In the genomic region with DNA sequence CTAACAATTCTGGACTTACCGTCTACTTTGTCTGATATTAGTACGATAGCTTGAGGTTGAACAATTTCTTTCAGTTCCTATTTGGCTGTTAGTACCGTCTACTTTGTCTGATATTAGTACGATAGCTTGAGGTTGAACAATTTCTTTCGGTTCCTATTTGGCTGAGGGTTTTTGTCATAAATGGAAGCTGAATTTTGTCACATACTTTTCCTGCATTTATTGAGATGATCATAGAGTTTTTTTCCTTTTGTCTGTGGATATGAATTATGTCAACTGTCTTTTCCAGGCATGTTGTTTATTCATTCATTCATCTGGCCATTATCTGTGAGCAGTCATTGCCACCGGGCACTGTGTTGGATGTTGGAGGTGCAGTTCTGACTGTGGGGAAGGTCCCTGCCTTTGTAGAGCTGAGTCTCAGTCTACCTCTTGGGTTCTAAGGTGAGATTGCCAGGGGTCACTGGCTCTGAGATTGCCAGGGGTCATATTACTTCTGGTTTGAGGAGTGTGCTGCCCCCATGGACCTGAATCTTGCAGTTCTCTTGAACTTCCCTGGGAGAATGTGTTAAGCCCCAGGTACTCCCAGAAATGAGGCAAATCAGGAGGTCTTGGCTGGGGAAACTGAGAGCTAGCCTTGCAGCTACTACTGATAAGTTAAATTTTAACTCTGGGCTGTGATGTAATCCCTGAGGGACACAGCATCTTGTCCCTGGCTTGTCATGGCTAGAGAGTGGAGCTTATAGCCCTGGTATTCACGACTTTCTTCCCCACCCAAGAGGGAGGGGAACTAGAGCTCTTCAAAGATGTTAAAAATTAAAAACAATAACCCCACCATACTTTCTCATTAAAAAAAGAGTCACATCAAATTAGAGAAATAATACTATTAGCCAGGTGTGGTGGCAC, we compare ENCODE assay signal across 14 cellular contexts.
DNase-seq lines count a peak whose midpoint lies in the region; ATAC-seq and TF ChIP-seq lines count a peak whose summit lies in the region.
"Had no signal": no experiment of that assay in that cellular context is flagged by ENCODE, and none has a peak within 500 bp of the region (broad histone marks: within the 10 kb centered on the region; RNA-seq: fewer than 3 reads in every experiment).

No MANE protein-coding gene starts in this region.

- no peaks in the 10 kb centered on the region for H4K20me1 ChIP-seq in mammary epithelial cell (ENCODE audit: insufficient read depth, low read length)

- H3K9me3 Mint-ChIP-seq in HFFc6 (no peaks in the 10 kb centered on the region), mesothelial cell of epicardium (no peaks in the 10 kb centered on the region)
- H3K9me3 Mint-ChIP-seq: type B pancreatic cell had no signal

- BruUV-seq in mammary epithelial cell (replicated peaks; lab: Mats Ljungman, UMichigan) = no TSS peak

- H3K4me3 ChIP-seq in mammary epithelial cell (replicated peaks in 1 of 3; ENCODE audit: insufficient read depth in 1 of 3, low read depth in 2 of 3, low read length in 3 of 3) (no peak overlapping the region), breast epithelium (no peak overlapping the region), suprapubic skin (no peak overlapping the region), sigmoid colon (no peak overlapping the region)

- ATAC-seq in HG03432 (IDR thresholded peaks at IDR 0.05; ENCODE audit: unreplicated experiment) = peak; percentile 91

- H2AFZ ChIP-seq in mammary epithelial cell (ENCODE audit: low read depth, low read length) = peak overlapping the region; percentile 32

- H3K36me3 ChIP-seq in mammary epithelial cell (ENCODE audit: insufficient read depth, low read length) (no peaks in the 10 kb centered on the region), breast epithelium (no peaks in the 10 kb centered on the region), suprapubic skin (no peaks in the 10 kb centered on the region), sigmoid colon (no peaks in the 10 kb centered on the region)
- H3K36me3 ChIP-seq: neutrophil had no signal

- H3K4me1 Mint-ChIP-seq in HFFc6 (ENCODE audit: low read depth) (peaks cover 54% of the 10 kb centered on the region), mesothelial cell of epicardium (peaks cover 2% of the 10 kb centered on the region)

- peak overlapping the region; percentile 8 for H3K27ac Mint-ChIP-seq in HFFc6
- H3K27ac Mint-ChIP-seq in mesothelial cell of epicardium = no peak overlapping the region
- H3K27ac Mint-ChIP-seq: type B pancreatic cell had no signal

- H3K27ac ChIP-seq in mammary epithelial cell (ENCODE audit: insufficient read depth, low read depth, low read length) (no peak overlapping the region), breast epithelium (no peak overlapping the region), suprapubic skin (no peak overlapping the region), sigmoid colon (no peak overlapping the region)
- H3K27ac ChIP-seq: neutrophil had no signal

- no peaks in the 10 kb centered on the region for H3K79me2 ChIP-seq in mammary epithelial cell (ENCODE audit: insufficient read depth, low read length)

- peaks cover 4% of the 10 kb centered on the region for H3K27me3 Mint-ChIP-seq in HFFc6 (ENCODE audit: insufficient read depth)
- H3K27me3 Mint-ChIP-seq in mesothelial cell of epicardium (ENCODE audit: low read depth) = peaks cover 12% of the 10 kb centered on the region
- H3K27me3 Mint-ChIP-seq: type B pancreatic cell had no signal

- CTCF ChIA-PET in mammary epithelial cell (lab: Charles Lee; ENCODE audit: low non-redundant PET) = no interaction called here

- peaks cover 4% of the 10 kb centered on the region for H3K4me1 ChIP-seq in mammary epithelial cell (ENCODE audit: insufficient read depth, low read length)
- H3K4me1 ChIP-seq in breast epithelium = no peaks in the 10 kb centered on the region
- peaks cover 11% of the 10 kb centered on the region for H3K4me1 ChIP-seq in suprapubic skin
- peaks cover 0 to 17% (median 13%) of the 10 kb centered on the region in 4 donors for H3K4me1 ChIP-seq in sigmoid colon

- in situ Hi-C loops in mammary epithelial cell (cut with MboI; ENCODE audit: low sequenced_read_pairs in 2 of 2) = no loop called here

- no peak overlapping the region for H3K4me2 ChIP-seq in mammary epithelial cell (ENCODE audit: insufficient read depth, low read depth, low read length)

- H3K27me3 ChIP-seq in mammary epithelial cell (ENCODE audit: insufficient read depth, low read length) = no peaks in the 10 kb centered on the region
- no peaks in the 10 kb centered on the region for H3K27me3 ChIP-seq in breast epithelium
- peaks cover 4% of the 10 kb centered on the region for H3K27me3 ChIP-seq in suprapubic skin
- H3K27me3 ChIP-seq in sigmoid colon = no peaks in the 10 kb centered on the region
- H3K27me3 ChIP-seq: neutrophil had no signal

- dilution Hi-C loops in mammary epithelial cell (cut with HindIII; ENCODE audit: low sequenced_read_pairs) = no loop called here

- TF ChIP-seq POLR2A in breast epithelium (IDR thresholded peaks at IDR 0.05) (no peak), suprapubic skin (IDR thresholded peaks at IDR 0.05) (no peak), sigmoid colon (IDR thresholded peaks at IDR 0.05) (no peak)

- WGBS in mammary epithelial cell (ENCODE audit: low coverage, missing lambda C conversion rate) = 97% methylated on average over 7 of the region's 7 CpGs
- 78% methylated on average over 7 of the region's 7 CpGs for WGBS in suprapubic skin
- 77% methylated on average over 7 of the region's 7 CpGs for WGBS in sigmoid colon, 2 donors

- H3K4me3 Mint-ChIP-seq in HFFc6 (no peak overlapping the region), mesothelial cell of epicardium (no peak overlapping the region)
- H3K4me3 Mint-ChIP-seq: type B pancreatic cell had no signal

- intact Hi-C loops in mammary epithelial cell (cut with micrococcal nuclease) = no loop called here
- intact Hi-C loops in breast epithelium (cut with DNase I; ENCODE audit: low total_unique reads) = no loop called here
- intact Hi-C loops in sigmoid colon (cut with DNase I) = no loop called here

- no peaks in the 10 kb centered on the region for H3K9me3 ChIP-seq in mammary epithelial cell (replicated peaks; ENCODE audit: insufficient read depth, low read length)
- no peaks in the 10 kb centered on the region for H3K9me3 ChIP-seq in breast epithelium
- no peaks in the 10 kb centered on the region for H3K9me3 ChIP-seq in suprapubic skin
- no peaks in the 10 kb centered on the region for H3K9me3 ChIP-seq in sigmoid colon
- H3K9me3 ChIP-seq: neutrophil had no signal

- no peak for TF ChIP-seq EP300 in suprapubic skin (IDR thresholded peaks at IDR 0.05)
- TF ChIP-seq EP300 in sigmoid colon (IDR thresholded peaks at IDR 0.05) = no peak

- DNase-seq in mammary epithelial cell = no peak
- DNase-seq in breast epithelium (ENCODE audit: low spot score in 2 of 2) = no peak
- DNase-seq in HFFc6 = no peak
- no peak for DNase-seq in suprapubic skin (ENCODE audit: low spot score in 2 of 2)
- no peak for DNase-seq in AG08395 (ENCODE audit: low spot score)
- DNase-seq in mesothelial cell of epicardium (ENCODE audit: low spot score in 2 of 2, unreplicated experiment in 2 of 2) = no peak
- DNase-seq in sigmoid colon = no peak
- DNase-seq: ACHN; activated naive CD4-positive, alpha-beta T cell treated with Interleukin-2 at 50 U/mL for 16 hours; NCI-H774; stimulated activated CD4-positive, alpha-beta T cell treated with anti-CD3 and anti-CD28 coated beads, Interleukin-4, amount 100 ng/mL, for 24 hours had no signal

- H3K36me3 Mint-ChIP-seq in HFFc6 (ENCODE audit: low read depth) (no peaks in the 10 kb centered on the region), mesothelial cell of epicardium (no peaks in the 10 kb centered on the region)

- TF ChIP-seq CTCF in mammary epithelial cell (conservative IDR thresholded peaks at IDR 0.05 in 1 of 2, IDR thresholded peaks at IDR 0.05 in 1 of 2; ENCODE audit: extremely low read depth in 1 of 2, insufficient read depth in 1 of 2, low read depth in 1 of 2, low read length in 2 of 2) (no peak), breast epithelium (IDR thresholded peaks at IDR 0.05) (no peak), HFFc6 (IDR thresholded peaks at IDR 0.05) (no peak), suprapubic skin (IDR thresholded peaks at IDR 0.05) (no peak), mesothelial cell of epicardium (IDR thresholded peaks at IDR 0.05; ENCODE audit: unreplicated experiment) (no peak), sigmoid colon (IDR thresholded peaks at IDR 0.05) (no peak)

- no peak overlapping the region for H3K9ac ChIP-seq in mammary epithelial cell (ENCODE audit: insufficient read depth, low read length)
